Comparison of ENCODE assay signal across 8 cellular contexts in the genomic region with DNA sequence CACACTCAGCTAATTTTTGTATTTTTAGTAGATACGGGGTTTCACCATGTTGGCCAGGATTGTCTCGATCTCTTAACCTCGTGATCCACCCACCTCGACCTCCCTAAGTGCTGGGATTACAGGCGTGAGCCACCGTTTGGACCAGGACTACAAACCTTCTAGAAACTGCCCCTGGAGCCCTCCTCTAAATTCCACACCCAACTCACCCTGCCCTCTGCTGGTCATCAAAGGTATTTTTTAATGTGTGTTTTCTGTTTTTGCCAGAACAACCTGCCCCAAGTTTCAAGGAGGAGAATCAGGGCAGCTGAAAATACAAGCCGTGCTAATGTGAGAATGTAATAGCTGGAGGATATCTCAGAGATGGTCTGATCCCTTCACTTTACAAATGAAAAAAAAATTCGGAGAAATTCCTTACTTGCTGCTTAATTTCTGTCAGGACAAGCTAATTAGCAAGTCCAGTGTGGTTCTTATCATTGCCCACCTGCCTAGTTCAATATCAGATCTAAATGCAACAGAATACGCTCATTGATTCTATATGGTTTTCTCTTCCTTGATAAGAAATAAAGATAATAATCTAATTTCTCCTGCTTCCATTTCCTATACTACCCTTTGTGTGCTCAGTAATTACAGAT. TPM values are rescaled to one million over a fixed set of nuclear protein-coding genes. Genes with fewer than 3 reads are reported as not detected.
DNase-seq lines count a peak whose midpoint lies in the region; ATAC-seq and TF ChIP-seq lines count a peak whose summit lies in the region.

No MANE protein-coding gene starts in this region.

- H3K4me1 ChIP-seq in cardiac muscle cell (ENCODE audit: low read depth) (peaks cover 21% of the 10 kb centered on the region), mucosa of descending colon (ENCODE audit: low read depth) (no peaks in the 10 kb centered on the region)

- ATAC-seq in left cardiac atrium = no peak
- ATAC-seq in mucosa of descending colon = peak; percentile 48
- ATAC-seq in HG03159 (IDR thresholded peaks at IDR 0.05; ENCODE audit: unreplicated experiment) = no peak
- ATAC-seq in GM21529 (IDR thresholded peaks at IDR 0.05; ENCODE audit: unreplicated experiment) = no peak

- H3K4me3 ChIP-seq in cardiac muscle cell = no peak overlapping the region
- H3K4me3 ChIP-seq in coronary artery = no peak overlapping the region
- H3K4me3 ChIP-seq in mucosa of descending colon = no peak overlapping the region

- H3K27ac ChIP-seq in cardiac muscle cell = no peak overlapping the region
- H3K27ac ChIP-seq in coronary artery = no peak overlapping the region

- in situ Hi-C loops in KBM-7 (cut with MboI; ENCODE audit: low pct_unique_long_range_greater_than_20kb, low sequenced_read_pairs) = no loop called here

- DNase-seq in cardiac muscle cell (ENCODE audit: low read depth in 1 of 2, low spot score in 1 of 2) (peak; percentile 59 to 60), left cardiac atrium (no peak), KBM-7 (peak; percentile 78), SHP77 (lab: John Stamatoyannopoulos, UW) (peak; percentile 8 to 24), coronary artery (ENCODE audit: low spot score) (no peak), mucosa of descending colon (peak in 1 of 3 donors; percentile 43)

- intact Hi-C loops in left cardiac atrium (cut with DNase I) = no loop called here
- intact Hi-C loops in mucosa of descending colon (cut with DNase I, micrococcal nuclease) = no loop called here

- peaks cover 45% of the 10 kb centered on the region for H3K27me3 ChIP-seq in cardiac muscle cell

- no peaks in the 10 kb centered on the region for H3K36me3 ChIP-seq in cardiac muscle cell
- no peaks in the 10 kb centered on the region for H3K36me3 ChIP-seq in mucosa of descending colon (ENCODE audit: low read depth)

- H3K9me3 ChIP-seq in cardiac muscle cell (ENCODE audit: low read depth) = no peaks in the 10 kb centered on the region
- no peaks in the 10 kb centered on the region for H3K9me3 ChIP-seq in mucosa of descending colon

- TF ChIP-seq CTCF in cardiac muscle cell (IDR thresholded peaks at IDR 0.05; ENCODE audit: low read depth, low read length) (peak; percentile 66), coronary artery (IDR thresholded peaks at IDR 0.05) (peak; percentile 22), mucosa of descending colon (IDR thresholded peaks at IDR 0.05) (peak; percentile 10)

RNA-seq across cellular contexts. Expression of a gene that starts 4.1 kb away (rescaled TPM):
- total RNA-seq in cardiac muscle cell (0.86 and 1.6 TPM in 2 replicates), left cardiac atrium (under 1 TPM; 0.18 to 0.24 TPM), mucosa of descending colon (1 to 10 TPM in 1 of 3 donors, under 1 TPM in 2; 0.22 to 3.6 (median 0.41) TPM)
- polyA plus RNA-seq in cardiac muscle cell = 0.31 and 0.89 TPM in 2 replicates

Comparison
In these comparisons a context has a peak if more than half of its experiments do, and no peak if none do; other contexts are left out.
1. DNase-seq: peak in cardiac muscle cell (2 of 2), KBM-7 (single experiment) and SHP77 (2 of 2); none in left cardiac atrium (single experiment) and coronary artery (single experiment).
2. CTCF ChIP-seq: peak in every context shown above with its lines; median percentile 66 in cardiac muscle cell; 22 in coronary artery; 10 in mucosa of descending colon.